ENCODE assay signal across 25 cellular contexts in the genomic region with DNA sequence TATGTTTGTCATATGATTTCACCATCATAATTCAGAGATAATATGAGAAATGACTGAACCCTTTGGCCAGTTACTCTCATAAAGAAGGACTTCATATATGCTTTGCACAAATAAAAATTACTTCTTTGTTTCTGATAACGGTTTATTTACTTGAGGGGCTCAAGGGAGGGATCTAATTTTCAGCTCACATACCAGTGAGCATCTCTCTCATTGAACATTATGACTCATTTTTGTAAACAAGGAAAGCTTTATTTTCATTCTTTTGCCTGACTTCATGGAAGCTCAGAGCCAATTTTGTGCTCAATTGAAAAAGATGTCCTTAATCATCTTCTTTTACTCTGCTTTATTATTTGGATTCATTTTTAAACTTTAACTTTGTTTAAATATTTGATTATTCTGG. TPM values are rescaled to one million over a fixed set of nuclear protein-coding genes. Genes with fewer than 3 reads are reported as not detected.
DNase-seq lines count a peak whose midpoint lies in the region; FAIRE-seq and TF ChIP-seq lines count a peak whose summit lies in the region.
"Had no signal": no experiment of that assay in that cellular context is flagged by ENCODE, and none has a peak within 500 bp of the region (broad histone marks: within the 10 kb centered on the region; RNA-seq: fewer than 3 reads in every experiment).

No MANE protein-coding gene starts in this region.

- H3K4me3 ChIP-seq in endocrine pancreas (ENCODE audit: control insufficient read depth, insufficient read depth, low read length) (peak overlapping the region; percentile 2), BE2C (ENCODE audit: low read depth, low read length) (no peak overlapping the region)
- H3K4me3 ChIP-seq: adrenal gland, thoracic aorta had no signal

- peak; percentile 88 for FAIRE-seq in frontal cortex (lab: Jason Lieb, UNC)
- FAIRE-seq: H1 had no signal

- no peak overlapping the region for H3K9ac ChIP-seq in endocrine pancreas (ENCODE audit: control insufficient read depth, insufficient read depth, low read length)
- H3K9ac ChIP-seq: KMS-11 had no signal

- no peak for TF ChIP-seq CTCF in BE2C (IDR thresholded peaks at IDR 0.05; ENCODE audit: low read depth, low read length)

- DNase-seq in M059J (ENCODE audit: low read depth) (peak; percentile 14), frontal cortex (ENCODE audit: low spot score in 2 of 2) (no peak), substantia nigra (lab: John Stamatoyannopoulos, UW) (no peak), SK-N-DZ (ENCODE audit: low spot score) (no peak), BE2C (no peak), NCI-H2227 treated with DMSO at 0.1 percent for 48 hours (lab: John Stamatoyannopoulos, UW) (no peak), NCI-H774 (lab: John Stamatoyannopoulos, UW) (no peak)
- DNase-seq: activated CD8-positive, alpha-beta memory T cell treated with anti-CD3 and anti-CD28 coated beads, Interleukin-2, amount 50 U/mL, for 48 hours; activated CD8-positive, alpha-beta T cell treated with anti-CD3 and anti-CD28 coated beads for 36 hours; activated naive CD4-positive, alpha-beta T cell treated with Interleukin-2 at 50 U/mL for 16 hours; adrenal gland; C1 segment of cervical spinal cord; Caco-2; cerebellar nuclear complex; dermis blood vessel endothelial cell; NCI-H1417; NCI-H2081 treated with DMSO at 0.1 percent for 48 hours; NCI-H226; SHP77; stimulated activated naive CD4-positive, alpha-beta T cell treated with Interleukin-2 at 50 U/mL for 16 hours had no signal

- H3K27ac ChIP-seq in substantia nigra (ENCODE audit: low read depth, low read length, poor library complexity, severe bottlenecking): peak overlapping the region; percentile 68
- H3K27ac ChIP-seq: adrenal gland, KMS-11, thoracic aorta had no signal

- H3K36me3 ChIP-seq in endocrine pancreas (ENCODE audit: control insufficient read depth, insufficient read depth, low read length) (no peaks in the 10 kb centered on the region), BE2C (no peaks in the 10 kb centered on the region)
- H3K36me3 ChIP-seq: adrenal gland, thoracic aorta had no signal

- H3K27me3 ChIP-seq in endocrine pancreas (ENCODE audit: control insufficient read depth, insufficient read depth, low read length): no peaks in the 10 kb centered on the region
- H3K27me3 ChIP-seq in BE2C: peaks cover 11% of the 10 kb centered on the region
- H3K27me3 ChIP-seq: adrenal gland had no signal

- H3K4me1 ChIP-seq in endocrine pancreas (ENCODE audit: control insufficient read depth, insufficient read depth, low read length) (peaks cover 34% of the 10 kb centered on the region), BE2C (no peaks in the 10 kb centered on the region)
- H3K4me1 ChIP-seq: adrenal gland, Caco-2 had no signal

- H3K9me3 ChIP-seq in endocrine pancreas (ENCODE audit: control insufficient read depth, low read length): no peaks in the 10 kb centered on the region
- H3K9me3 ChIP-seq in BE2C: no peaks in the 10 kb centered on the region
- H3K9me3 ChIP-seq: adrenal gland, Caco-2, thoracic aorta had no signal

RNA-seq across cellular contexts. Expression of a gene that starts 5.8 kb away (rescaled TPM):
- total RNA-seq in M059J (2014; rRNA removed; shearing (Covaris generic)): 4.2 and 10.6 TPM in 2 replicates
- total RNA-seq in frontal cortex: 59.1 TPM
- 4.5 and 7.4 TPM in 2 replicates for polyA plus RNA-seq in SK-N-DZ (2014; cell fraction: cytosol; rRNA removed)
- polyA plus RNA-seq in SK-N-DZ (2014; cell fraction: nucleus; rRNA removed): 2.4 TPM in 2 replicates
- polyA plus RNA-seq in BE2C (2012; ENCODE audit: insufficient read depth, insufficient read length, low read depth): not detected
- total RNA-seq: activated CD8-positive, alpha-beta T cell treated with anti-CD3 and anti-CD28 coated beads for 36 hours; activated T-helper 1 cell treated with anti-CD3 and anti-CD28 coated beads, Interleukin-12 subunit alpha, Interleukin-12 subunit beta, Interleukin-2, Interleukin-4 antibody, amounts not matched to agents 30 ng/mL and 10 ng/mL and 1 ng/mL, durations not matched to agents 14 hours and 24 hours and 36 hours; Caco-2 had no signal
